13 cellular contexts compared by ENCODE assay signal in the genomic region with DNA sequence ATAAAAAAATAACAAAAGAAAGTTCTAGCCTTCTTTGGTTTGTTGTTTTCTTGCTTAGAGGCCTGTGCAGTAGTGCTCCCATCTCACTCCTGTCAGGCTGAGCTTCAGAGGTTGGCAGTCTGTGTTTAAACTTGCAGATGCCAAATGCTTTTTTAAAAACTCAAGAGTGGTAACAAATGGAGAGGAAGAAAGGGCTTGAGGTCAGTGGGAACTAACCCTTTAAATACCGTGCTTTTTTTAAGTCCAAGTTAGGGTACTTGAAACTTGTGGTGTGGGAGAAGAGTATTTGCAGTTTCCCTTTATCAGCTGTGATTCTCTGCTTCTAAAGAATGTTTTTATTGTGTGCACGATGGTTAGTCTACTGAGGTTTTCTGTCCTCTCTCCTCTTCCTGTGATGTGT. TPM values are rescaled to one million over a fixed set of nuclear protein-coding genes. Genes with fewer than 3 reads are reported as not detected.
DNase-seq lines count a peak whose midpoint lies in the region; ATAC-seq and TF ChIP-seq lines count a peak whose summit lies in the region.
"Had no signal": no experiment of that assay in that cellular context is flagged by ENCODE, and none has a peak within 500 bp of the region (broad histone marks: within the 10 kb centered on the region; RNA-seq: fewer than 3 reads in every experiment).

No MANE protein-coding gene starts in this region.

- H3K4me3 ChIP-seq in ascending aorta = no peak overlapping the region
- no peak overlapping the region for H3K4me3 ChIP-seq in neutrophil (ENCODE audit: low read depth in 1 of 2, low read length in 1 of 2)
- H3K4me3 ChIP-seq in upper lobe of right lung = no peak overlapping the region
- H3K4me3 ChIP-seq: tibial artery had no signal

- H3K27me3 ChIP-seq in ascending aorta = no peaks in the 10 kb centered on the region
- H3K27me3 ChIP-seq in neutrophil = no peaks in the 10 kb centered on the region
- no peaks in the 10 kb centered on the region for H3K27me3 ChIP-seq in upper lobe of right lung
- H3K27me3 ChIP-seq: tibial artery had no signal

- H3K9me3 ChIP-seq in ascending aorta = no peaks in the 10 kb centered on the region
- H3K9me3 ChIP-seq in neutrophil = no peaks in the 10 kb centered on the region
- H3K9me3 ChIP-seq in upper lobe of right lung = no peaks in the 10 kb centered on the region
- H3K9me3 ChIP-seq: tibial artery had no signal

- peaks cover 9 to 31% of the 10 kb centered on the region in 2 donors for H3K36me3 ChIP-seq in ascending aorta
- peaks cover 49% of the 10 kb centered on the region for H3K36me3 ChIP-seq in neutrophil
- peaks cover 75% of the 10 kb centered on the region for H3K36me3 ChIP-seq in upper lobe of right lung

- H3K27ac ChIP-seq in ascending aorta = peak overlapping the region; percentile 67 to 69
- peak overlapping the region; percentile 37 for H3K27ac ChIP-seq in neutrophil
- H3K27ac ChIP-seq in upper lobe of right lung = no peak overlapping the region

- intact Hi-C loops in ascending aorta (cut with DNase I) = no loop called here
- intact Hi-C loops in upper lobe of right lung (cut with DNase I) = no loop called here

- ATAC-seq in GM18867 (IDR thresholded peaks at IDR 0.05; ENCODE audit: unreplicated experiment) = peak; percentile 35
- ATAC-seq in GM21786 (IDR thresholded peaks at IDR 0.05; ENCODE audit: unreplicated experiment) = peak; percentile 54
- ATAC-seq in upper lobe of right lung = no peak
- no peak for ATAC-seq in GM19467 (IDR thresholded peaks at IDR 0.05; ENCODE audit: unreplicated experiment)
- ATAC-seq: HCT116; natural killer cell treated with Interleukin-12 subunit alpha and Interleukin-12 subunit beta and Interleukin-15 and Interleukin-18, amount 100 ng/mL, for 72 hours had no signal

- TF ChIP-seq CTCF in ascending aorta (IDR thresholded peaks at IDR 0.05) (no peak), neutrophil (IDR thresholded peaks at IDR 0.05) (no peak), upper lobe of right lung (IDR thresholded peaks at IDR 0.05) (no peak)

- no peak for DNase-seq in ascending aorta (ENCODE audit: low spot score in 2 of 2)
- no peak for DNase-seq in NCI-H2107 treated with DMSO at 0.1 percent for 48 hours (lab: John Stamatoyannopoulos, UW; ENCODE audit: unreplicated experiment)
- no peak for DNase-seq in retina
- DNase-seq in upper lobe of right lung = no peak
- DNase-seq: NCI-H2107; stimulated activated CD4-positive, alpha-beta T cell treated with anti-CD3 and anti-CD28 coated beads, Interleukin-2, amount 100 ng/mL, for 48 hours; tibial artery had no signal

- H3K4me1 ChIP-seq in ascending aorta = peaks cover 3 to 22% of the 10 kb centered on the region in 2 donors
- H3K4me1 ChIP-seq in neutrophil (ENCODE audit: control insufficient read depth in 1 of 2, insufficient read depth in 1 of 2, low read depth in 1 of 2, low read length in 1 of 2) = peaks cover 10 to 14% of the 10 kb centered on the region in 2 experiments
- peaks cover 21% of the 10 kb centered on the region for H3K4me1 ChIP-seq in upper lobe of right lung

RNA-seq across cellular contexts. Expression of a gene that starts 29.4 kb away (rescaled TPM):
- total RNA-seq in ascending aorta (24.7 TPM), upper lobe of right lung (20.5 TPM)

Comparison
In these comparisons a context has a peak if more than half of its experiments do, and no peak if none do; other contexts are left out.
1. ATAC-seq: peak in GM18867 (single experiment) and GM21786 (single experiment); none in upper lobe of right lung (single experiment) and GM19467 (single experiment).